In genomic region chr1:171142081-171142450, GRCh38 we compare ENCODE assay signal across 11 cellular contexts. TPM values are rescaled to one million over a fixed set of nuclear protein-coding genes. Genes with fewer than 3 reads are reported as not detected.
DNase-seq lines count a peak whose midpoint lies in the region; ATAC-seq and TF ChIP-seq lines count a peak whose summit lies in the region.
"Had no signal": no experiment of that assay in that cellular context is flagged by ENCODE, and none has a peak within 500 bp of the region (broad histone marks: within the 10 kb centered on the region; RNA-seq: fewer than 3 reads in every experiment).

No MANE protein-coding gene starts in this region.

- H3K27me3 ChIP-seq in prostate gland (replicated peaks; ENCODE audit: insufficient read depth) = no peaks in the 10 kb centered on the region
- H3K27me3 ChIP-seq: BLaER1 treated with 17β-estradiol and CSF1 and Interleukin-3, amounts not matched to agents 10 nM and 100 nM had no signal

- DNase-seq in Ammon's horn (ENCODE audit: low spot score) (peak; percentile 40), astrocyte of the cerebellum (ENCODE audit: low read depth) (peak; percentile 74), hepatic stellate cell (ENCODE audit: low spot score) (peak; percentile 15), prostate gland (ENCODE audit: low spot score) (peak; percentile 17)
- no peak for DNase-seq in activated CD8-positive, alpha-beta memory T cell treated with anti-CD3 and anti-CD28 coated beads, Interleukin-2, amount 50 U/mL, for 4 hours
- no peak for DNase-seq in activated T-cell treated with anti-CD3 and anti-CD28 coated beads, Interleukin-2, amount 50 U/mL, for 24 hours
- DNase-seq: immature natural killer cell had no signal

- H3K27ac ChIP-seq in prostate gland = peak overlapping the region; percentile 58 to 66
- H3K27ac ChIP-seq: BLaER1 treated with 17β-estradiol and CSF1 and Interleukin-3, amounts not matched to agents 10 nM and 100 nM had no signal

- H3K9me3 Mint-ChIP-seq in activated T-cell treated with anti-CD3 and anti-CD28 coated beads, Interleukin-2, amount 50 U/mL, for 24 hours = no peaks in the 10 kb centered on the region

- H3K4me3 ChIP-seq in astrocyte of the cerebellum (ENCODE audit: low read depth, low read length) (no peak overlapping the region), prostate gland (no peak overlapping the region)
- H3K4me3 ChIP-seq: BLaER1 treated with 17β-estradiol and CSF1 and Interleukin-3, amounts not matched to agents 10 nM and 100 nM had no signal

- peaks cover 6% of the 10 kb centered on the region for H3K4me1 ChIP-seq in prostate gland (replicated peaks)

- H3K4me1 Mint-ChIP-seq in activated T-cell treated with anti-CD3 and anti-CD28 coated beads, Interleukin-2, amount 50 U/mL, for 24 hours (ENCODE audit: low read depth) = no peaks in the 10 kb centered on the region
- H3K4me1 Mint-ChIP-seq: immature natural killer cell had no signal

- no peak overlapping the region for H3K27ac Mint-ChIP-seq in activated T-cell treated with anti-CD3 and anti-CD28 coated beads, Interleukin-2, amount 50 U/mL, for 24 hours
- H3K27ac Mint-ChIP-seq: immature natural killer cell had no signal

- intact Hi-C loops in prostate gland (cut with DNase I) = no loop called here

- 17% methylated on average over 4 of the region's 4 CpGs for WGBS in prostate gland

- no peak overlapping the region for H3K4me3 Mint-ChIP-seq in activated T-cell treated with anti-CD3 and anti-CD28 coated beads, Interleukin-2, amount 50 U/mL, for 24 hours
- H3K4me3 Mint-ChIP-seq: immature natural killer cell had no signal

- TF ChIP-seq CTCF in astrocyte of the cerebellum (IDR thresholded peaks at IDR 0.05; ENCODE audit: low read depth, low read length, missing control alignments) = no peak
- no peak for TF ChIP-seq CTCF in prostate gland (IDR thresholded peaks at IDR 0.05)

- H3K36me3 Mint-ChIP-seq in activated T-cell treated with anti-CD3 and anti-CD28 coated beads, Interleukin-2, amount 50 U/mL, for 24 hours (ENCODE audit: low read depth) = no peaks in the 10 kb centered on the region
- H3K36me3 Mint-ChIP-seq: immature natural killer cell had no signal

- no peaks in the 10 kb centered on the region for H3K36me3 ChIP-seq in prostate gland
- H3K36me3 ChIP-seq: BLaER1 treated with 17β-estradiol and CSF1 and Interleukin-3, amounts not matched to agents 10 nM and 100 nM had no signal

- ATAC-seq in GM18517 (IDR thresholded peaks at IDR 0.05; ENCODE audit: unreplicated experiment) = no peak
- ATAC-seq in GM21723 (IDR thresholded peaks at IDR 0.05; ENCODE audit: unreplicated experiment) = no peak
- ATAC-seq: activated CD4-positive, CD25-positive, alpha-beta regulatory T cell treated with anti-CD3 and anti-CD28 coated beads, Interleukin-2, amount 50 U/mL, for 24 hours had no signal

- in situ Hi-C loops in astrocyte of the cerebellum (cut with HindIII; ENCODE audit: low sequenced_read_pairs) = loop anchor here (5.0 kb wide), 1 partner anchor 60 kb away; no protein-coding TSS in a partner anchor

- H3K27me3 Mint-ChIP-seq in activated T-cell treated with anti-CD3 and anti-CD28 coated beads, Interleukin-2, amount 50 U/mL, for 24 hours = peaks cover 37% of the 10 kb centered on the region

- TF ChIP-seq POLR2A in prostate gland (IDR thresholded peaks at IDR 0.05) = no peak

- H3K9me3 ChIP-seq in prostate gland = no peaks in the 10 kb centered on the region
- H3K9me3 ChIP-seq: BLaER1 treated with 17β-estradiol and CSF1 and Interleukin-3, amounts not matched to agents 10 nM and 100 nM had no signal

RNA-seq across cellular contexts. Expression of gene FMO2, which starts 43.0 kb away (rescaled TPM):
- 10 to 100 TPM in 1 of 2 donors, 1 to 10 TPM in 1; 6.5 to 10.6 TPM for total RNA-seq in prostate gland

RNA-seq across cellular contexts. Expression of gene FMO3, which starts 51.4 kb away (rescaled TPM):
- 1 to 10 TPM in 1 of 2 donors, under 1 TPM in 1; 0.23 to 2.4 TPM for total RNA-seq in prostate gland

Comparison
In these comparisons a context has a peak if more than half of its experiments do, and no peak if none do; other contexts are left out.
1. DNase-seq: peak in Ammon's horn (single experiment), astrocyte of the cerebellum (single experiment), hepatic stellate cell (single experiment) and prostate gland (single experiment); none in activated CD8-positive, alpha-beta memory T cell treated with anti-CD3 and anti-CD28 coated beads, Interleukin-2, amount 50 U/mL, for 4 hours (single experiment) and activated T-cell treated with anti-CD3 and anti-CD28 coated beads, Interleukin-2, amount 50 U/mL, for 24 hours (single experiment).